20 cellular contexts compared by ENCODE assay signal in the genomic region with DNA sequence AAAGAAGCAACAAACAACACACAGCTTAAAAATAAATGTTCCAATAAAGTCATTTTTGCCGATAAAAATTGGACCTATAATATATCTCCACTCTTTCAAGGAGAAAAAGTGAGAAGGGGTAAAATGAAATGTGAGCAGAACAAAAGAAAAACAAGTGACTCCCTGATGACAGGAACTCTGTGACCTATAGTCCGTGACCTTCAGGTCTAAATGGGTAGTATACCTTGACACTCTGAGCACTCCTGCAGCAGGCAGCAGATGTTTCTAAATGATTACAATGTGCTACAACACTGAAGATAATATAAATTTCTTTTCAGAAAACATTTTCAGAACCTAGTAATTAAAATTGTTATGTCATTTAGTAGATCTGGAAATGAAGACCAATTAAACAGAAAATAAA.
"Had no signal": no experiment of that assay in that cellular context is flagged by ENCODE, and none has a peak within 500 bp of the region (broad histone marks: within the 10 kb centered on the region; RNA-seq: fewer than 3 reads in every experiment).

No MANE protein-coding gene starts in this region.

- ATAC-seq: activated CD8-positive, alpha-beta memory T cell treated with anti-CD3 and anti-CD28 coated beads, Interleukin-2, amount 10 ng/mL, durations not matched to agents 7 days and 5 days; WTC11 had no signal

- DNase-seq: activated CD4-positive, alpha-beta T cell treated with anti-CD3 and anti-CD28 coated beads, Interleukin-2, amount 10 ng/mL, durations not matched to agents 24 days and 14 days; activated CD4-positive, alpha-beta T cell treated with anti-CD3 and anti-CD28 coated beads, Interleukin-2, amount 50 U/mL, for 48 hours; activated CD4-positive, CD25-positive, alpha-beta regulatory T cell treated with anti-CD3 and anti-CD28 coated beads, Interleukin-2, amount 50 U/mL, for 72 hours; activated CD8-positive, alpha-beta memory T cell treated with anti-CD3 and anti-CD28 coated beads, Interleukin-2, amount 10 ng/mL, durations not matched to agents 7 days and 5 days; activated effector memory CD4-positive, alpha-beta T cell treated with Interleukin-2 at 50 U/mL for 16 hours; activated naive CD4-positive, alpha-beta T cell; activated T-cell treated with anti-CD3 and anti-CD28 coated beads, Interleukin-2, amount 50 U/mL, for 24 hours; aorta; caudate nucleus; IMR-90; Kasumi-1; KBM-7; NCI-H1436; NCI-H187 treated with DMSO at 0.1 percent for 48 hours; NCI-H2081 treated with DMSO at 0.1 percent for 48 hours; NCI-H510A treated with DMSO at 0.1 percent for 48 hours; NCI-H774; PC-9; SHP77 treated with DMSO at 0.1 percent for 48 hours had no signal
